In the genomic region with DNA sequence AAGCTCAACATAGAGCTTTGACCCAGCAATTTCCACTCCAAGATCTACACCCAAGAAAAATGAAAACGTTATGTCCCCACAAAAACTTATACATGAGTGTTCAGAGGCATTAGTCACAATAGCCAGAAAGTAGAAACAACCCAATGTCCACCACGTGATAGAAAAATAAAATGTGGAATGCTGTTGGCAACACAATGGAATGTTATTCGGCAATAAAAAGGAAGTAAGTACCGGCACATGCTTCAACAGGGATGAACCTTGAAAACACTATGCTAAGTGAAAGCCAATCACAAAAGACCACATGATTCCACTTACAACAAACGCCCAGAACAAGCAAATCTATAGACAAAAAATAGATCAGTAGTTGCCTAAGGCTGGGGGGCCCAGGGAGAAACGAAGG, we compare ENCODE assay signal across 9 cellular contexts. TPM values are rescaled to one million over a fixed set of nuclear protein-coding genes. Genes with fewer than 3 reads are reported as not detected.
DNase-seq lines count a peak whose midpoint lies in the region; FAIRE-seq and TF ChIP-seq lines count a peak whose summit lies in the region.
"Had no signal": no experiment of that assay in that cellular context is flagged by ENCODE, and none has a peak within 500 bp of the region (broad histone marks: within the 10 kb centered on the region; RNA-seq: fewer than 3 reads in every experiment).

No MANE protein-coding gene starts in this region.

- H3K9me3 Mint-ChIP-seq in endothelial cell (ENCODE audit: unreplicated experiment) (no peaks in the 10 kb centered on the region), nephron progenitor cell (peaks cover 17% of the 10 kb centered on the region)

- H3K4me1 Mint-ChIP-seq in endothelial cell (ENCODE audit: unreplicated experiment) (peaks cover 20% of the 10 kb centered on the region), nephron progenitor cell (peaks cover 22% of the 10 kb centered on the region)

- peak overlapping the region; percentile 10 for H3K27ac Mint-ChIP-seq in endothelial cell (ENCODE audit: unreplicated experiment)
- H3K27ac Mint-ChIP-seq in nephron progenitor cell: no peak overlapping the region

- no peak overlapping the region for H3K4me3 Mint-ChIP-seq in endothelial cell (ENCODE audit: unreplicated experiment)
- H3K4me3 Mint-ChIP-seq in nephron progenitor cell: no peak overlapping the region

- H3K36me3 Mint-ChIP-seq in endothelial cell (ENCODE audit: low read depth, unreplicated experiment): peaks cover 9% of the 10 kb centered on the region
- H3K36me3 Mint-ChIP-seq in nephron progenitor cell (ENCODE audit: low read depth): peaks cover 53% of the 10 kb centered on the region

- peak; percentile 13 for FAIRE-seq in G401.6 (lab: Jason Lieb, UNC)

- DNase-seq in NCI-H226: peak; percentile 76
- DNase-seq in endothelial cell (ENCODE audit: low spot score): no peak
- DNase-seq in pulmonary artery endothelial cell (ENCODE audit: low read depth, low spot score): peak; percentile 58
- DNase-seq in HUDEP-2 (lab: John Stamatoyannopoulos, UW; ENCODE audit: unreplicated experiment in 76 of 76): no peak
- no peak for DNase-seq in NCI-H1048 (lab: John Stamatoyannopoulos, UW)
- no peak for DNase-seq in cerebellar nuclear complex (lab: John Stamatoyannopoulos, UW)
- no peak for DNase-seq in nephron progenitor cell
- DNase-seq: activated CD4-positive, alpha-beta T cell treated with anti-CD3 and anti-CD28 coated beads for 4 hours had no signal

- H3K27me3 Mint-ChIP-seq in endothelial cell (ENCODE audit: unreplicated experiment) (peaks cover 7% of the 10 kb centered on the region), nephron progenitor cell (ENCODE audit: low read depth, poor library complexity) (no peaks in the 10 kb centered on the region)

- TF ChIP-seq CTCF in endothelial cell (IDR thresholded peaks at IDR 0.05; ENCODE audit: unreplicated experiment) (no peak), nephron progenitor cell (IDR thresholded peaks at IDR 0.05) (no peak)

RNA-seq across cellular contexts. Expression of gene UBQLN1, which starts 6.0 kb away (rescaled TPM):
- total RNA-seq in endothelial cell (ENCODE audit: unreplicated experiment) (102 TPM), pulmonary artery endothelial cell (140 and 157 TPM in 2 replicates)

Comparison
In these comparisons a context has a peak if more than half of its experiments do, and no peak if none do; other contexts are left out.
1. DNase-seq: peak in NCI-H226 (single experiment) and pulmonary artery endothelial cell (single experiment); none in endothelial cell (single experiment), HUDEP-2 (0 of 76), NCI-H1048 (single experiment), cerebellar nuclear complex (0 of 2) and nephron progenitor cell (single experiment).